Comparison of ENCODE assay signal across 1 cellular context in the genomic region with DNA sequence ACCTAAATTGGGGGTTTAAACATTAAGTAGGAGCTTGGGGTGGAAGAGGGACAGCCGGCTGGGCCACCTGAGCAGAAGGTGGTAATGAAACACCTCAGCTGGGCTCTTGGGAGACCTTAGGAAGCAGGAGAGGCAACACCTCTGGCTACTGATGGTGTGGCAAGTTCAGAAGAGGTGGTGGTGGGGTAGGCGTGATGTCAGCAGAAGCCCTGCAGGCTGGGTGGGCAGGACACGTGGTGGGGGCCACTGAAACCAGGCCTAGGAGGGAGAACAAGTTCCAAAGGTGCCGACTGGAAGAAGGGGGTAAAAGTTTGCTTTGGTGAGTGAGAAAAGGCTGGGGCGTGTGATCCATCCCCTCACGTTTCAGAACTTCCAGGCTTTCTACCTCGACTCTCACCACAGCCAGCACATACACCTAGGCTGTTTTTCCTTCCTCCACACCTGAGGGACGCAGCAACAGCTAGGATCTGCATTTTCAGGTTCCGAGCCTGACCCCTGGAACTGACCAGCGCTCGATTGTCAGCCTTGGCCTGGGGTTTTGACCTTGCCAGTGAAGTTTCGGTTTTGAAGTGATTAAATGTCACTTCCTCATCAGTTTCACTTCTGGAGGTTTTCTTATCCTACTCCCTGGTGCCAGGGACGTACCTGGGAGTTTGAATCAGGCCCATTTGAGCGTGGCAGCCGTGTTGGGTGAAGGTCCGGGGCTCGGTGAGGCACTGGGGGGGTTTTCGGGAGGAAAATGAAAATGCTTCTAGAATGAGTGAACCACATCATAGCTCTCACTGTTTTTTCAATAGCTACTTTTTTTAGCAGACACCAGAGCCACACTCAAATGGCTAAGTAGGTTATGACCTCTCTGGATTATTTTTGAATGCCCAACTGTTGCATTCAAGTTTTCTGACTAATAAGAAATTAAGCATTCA.
A peak's percentile ranks its signal among the peaks of the same experiment; 100 is the strongest.
TF ChIP-seq lines count a peak whose summit lies in the region.

No MANE protein-coding gene starts in this region.

TF ChIP-seq in HepG2, 621 proteins besides CTCF, POLR2A, EP300 and RAD21:
- TF ChIP-seq, protein P1, sequence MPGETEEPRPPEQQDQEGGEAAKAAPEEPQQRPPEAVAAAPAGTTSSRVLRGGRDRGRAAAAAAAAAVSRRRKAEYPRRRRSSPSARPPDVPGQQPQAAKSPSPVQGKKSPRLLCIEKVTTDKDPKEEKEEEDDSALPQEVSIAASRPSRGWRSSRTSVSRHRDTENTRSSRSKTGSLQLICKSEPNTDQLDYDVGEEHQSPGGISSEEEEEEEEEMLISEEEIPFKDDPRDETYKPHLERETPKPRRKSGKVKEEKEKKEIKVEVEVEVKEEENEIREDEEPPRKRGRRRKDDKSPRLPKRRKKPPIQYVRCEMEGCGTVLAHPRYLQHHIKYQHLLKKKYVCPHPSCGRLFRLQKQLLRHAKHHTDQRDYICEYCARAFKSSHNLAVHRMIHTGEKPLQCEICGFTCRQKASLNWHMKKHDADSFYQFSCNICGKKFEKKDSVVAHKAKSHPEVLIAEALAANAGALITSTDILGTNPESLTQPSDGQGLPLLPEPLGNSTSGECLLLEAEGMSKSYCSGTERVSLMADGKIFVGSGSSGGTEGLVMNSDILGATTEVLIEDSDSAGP (CRISPR knock-in tag; IDR thresholded peaks at IDR 0.05; ENCODE audit: borderline replicate concordance), result 0 out of 2 replicates have a peak, but pooled peaks have one; percentile 37
- TF ChIP-seq, protein P2, sequence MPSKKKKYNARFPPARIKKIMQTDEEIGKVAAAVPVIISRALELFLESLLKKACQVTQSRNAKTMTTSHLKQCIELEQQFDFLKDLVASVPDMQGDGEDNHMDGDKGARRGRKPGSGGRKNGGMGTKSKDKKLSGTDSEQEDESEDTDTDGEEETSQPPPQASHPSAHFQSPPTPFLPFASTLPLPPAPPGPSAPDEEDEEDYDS (CRISPR knock-in tag; IDR thresholded peaks at IDR 0.05), result no peak
- TF ChIP-seq ZNF101 (CRISPR knock-in tag; IDR thresholded peaks at IDR 0.05; ENCODE audit: borderline replicate concordance, low read depth) (no peak), POLR2G (IDR thresholded peaks at IDR 0.05; ENCODE audit: low read depth, low read length) (peak; percentile 47; the same call in 1 of the 2 replicates), RBM22 (optimal IDR thresholded peaks at IDR 0.05; ENCODE audit: low read length) (peak; percentile 39), HNRNPH1 (optimal IDR thresholded peaks at IDR 0.05; ENCODE audit: low read depth, low read length) (no peak), CHCHD3 (CRISPR knock-in tag; IDR thresholded peaks at IDR 0.05) (no peak), ZBTB38 (CRISPR knock-in tag; IDR thresholded peaks at IDR 0.05) (0 out of 2 replicates have a peak, but pooled peaks have one; percentile 40), SP4 (CRISPR knock-in tag; IDR thresholded peaks at IDR 0.05) (0 out of 2 replicates have a peak, but pooled peaks have one; percentile 16), ZC3H13 (CRISPR knock-in tag; IDR thresholded peaks at IDR 0.05) (peak; percentile 50; the same call in 1 of the 2 replicates)
